In genomic region chr6:85451586-85452306, GRCh38 we compare ENCODE assay signal across 11 cellular contexts. TPM values are rescaled to one million over a fixed set of nuclear protein-coding genes. Genes with fewer than 3 reads are reported as not detected.
DNase-seq lines count a peak whose midpoint lies in the region; ATAC-seq, FAIRE-seq and TF ChIP-seq lines count a peak whose summit lies in the region.
"Had no signal": no experiment of that assay in that cellular context is flagged by ENCODE, and none has a peak within 500 bp of the region (broad histone marks: within the 10 kb centered on the region; RNA-seq: fewer than 3 reads in every experiment).

No MANE protein-coding gene starts in this region.

- H3K9me2 ChIP-seq in SK-N-SH: no peaks in the 10 kb centered on the region

- peaks cover 63% of the 10 kb centered on the region for H3K4me1 Mint-ChIP-seq in activated CD8-positive, alpha-beta T cell treated with anti-CD3 and anti-CD28 coated beads for 36 hours (ENCODE audit: low read depth)
- H3K4me1 Mint-ChIP-seq in stimulated activated memory B cell treated with anti-CD40 and anti-IgM and Interleukin-4, amounts not matched to agents 10 μg/mL and 1 μg/mL and 100 μg/mL, for 72 hours: peaks cover 80% of the 10 kb centered on the region

- peaks cover 20% of the 10 kb centered on the region; the same call in 1 of the 2 replicates for H4K20me1 ChIP-seq in SK-N-SH (ENCODE audit: insufficient read depth)

- H3K79me2 ChIP-seq in SK-N-SH (ENCODE audit: insufficient read depth): peaks cover 100% of the 10 kb centered on the region

- CTCF ChIA-PET in SK-N-SH (lab: Yijun Ruan, JAX): interaction anchor here (0.8 to 4.2 kb wide), 4 partner anchors 31 to 129 kb away, joined by 3 to 11 read pairs (median 3); no protein-coding TSS in a partner anchor
- CTCF ChIA-PET in activated CD8-positive, alpha-beta T cell treated with anti-CD3 and anti-CD28 coated beads for 36 hours (lab: Charles Lee): interaction anchor here (0.6 to 24.4 kb wide), 12 partner anchors 11 to 218 kb away, joined by 3 to 364 read pairs (median 4); no protein-coding TSS in a partner anchor

- peak overlapping the region; percentile 92 for H3K4me2 ChIP-seq in SK-N-SH

- peaks cover 13% of the 10 kb centered on the region for H3K36me3 Mint-ChIP-seq in activated CD8-positive, alpha-beta T cell treated with anti-CD3 and anti-CD28 coated beads for 36 hours (ENCODE audit: low read depth)
- H3K36me3 Mint-ChIP-seq in stimulated activated memory B cell treated with anti-CD40 and anti-IgM and Interleukin-4, amounts not matched to agents 10 μg/mL and 1 μg/mL and 100 μg/mL, for 72 hours: no peaks in the 10 kb centered on the region

- H3K4me1 ChIP-seq in SK-N-SH (ENCODE audit: control insufficient read depth in 1 of 2, insufficient read depth in 2 of 2, low read depth in 1 of 2, low read length in 1 of 2): peaks cover 10 to 13% of the 10 kb centered on the region in 2 experiments; a peak in 3 of 4 replicates

- no peak overlapping the region for H2AFZ ChIP-seq in SK-N-SH (ENCODE audit: low read depth)

- ATAC-seq in SK-N-SH treated with all-trans-retinoic acid at 6 μM for 48 hours: no peak
- no peak for ATAC-seq in activated CD8-positive, alpha-beta T cell treated with anti-CD3 and anti-CD28 coated beads for 36 hours
- ATAC-seq in stimulated activated memory B cell treated with anti-CD40 and anti-IgM and Interleukin-4, amounts not matched to agents 10 μg/mL and 1 μg/mL and 100 μg/mL, for 72 hours: no peak

- H3F3A ChIP-seq in SK-N-SH (replicated peaks; ENCODE audit: insufficient read depth): peaks cover 48% of the 10 kb centered on the region

- no peak for TF ChIP-seq RAD21 in SK-N-SH (IDR thresholded peaks at IDR 0.05; ENCODE audit: low read length)

- H3K27me3 ChIP-seq in SK-N-SH (ENCODE audit: insufficient read depth): no peaks in the 10 kb centered on the region

- 6% methylated on average over 4 of the region's 4 CpGs for WGBS in SK-N-SH (ENCODE audit: low lambda C conversion rate)

- peak overlapping the region; percentile 91 for H3K4me3 Mint-ChIP-seq in activated CD8-positive, alpha-beta T cell treated with anti-CD3 and anti-CD28 coated beads for 36 hours
- H3K4me3 Mint-ChIP-seq in stimulated activated memory B cell treated with anti-CD40 and anti-IgM and Interleukin-4, amounts not matched to agents 10 μg/mL and 1 μg/mL and 100 μg/mL, for 72 hours: peak overlapping the region; percentile 93

- no peaks in the 10 kb centered on the region for H3K27me3 Mint-ChIP-seq in activated CD8-positive, alpha-beta T cell treated with anti-CD3 and anti-CD28 coated beads for 36 hours
- no peaks in the 10 kb centered on the region for H3K27me3 Mint-ChIP-seq in stimulated activated memory B cell treated with anti-CD40 and anti-IgM and Interleukin-4, amounts not matched to agents 10 μg/mL and 1 μg/mL and 100 μg/mL, for 72 hours

- H3K9me3 ChIP-seq in SK-N-SH: no peaks in the 10 kb centered on the region

- H3K36me3 ChIP-seq in SK-N-SH (replicated peaks in 1 of 2; ENCODE audit: control insufficient read depth in 1 of 2, insufficient read depth in 2 of 2, low read length in 1 of 2): peaks cover 16 to 44% of the 10 kb centered on the region in 2 experiments

- no peaks in the 10 kb centered on the region for H3K9me3 Mint-ChIP-seq in activated CD8-positive, alpha-beta T cell treated with anti-CD3 and anti-CD28 coated beads for 36 hours
- no peaks in the 10 kb centered on the region for H3K9me3 Mint-ChIP-seq in stimulated activated memory B cell treated with anti-CD40 and anti-IgM and Interleukin-4, amounts not matched to agents 10 μg/mL and 1 μg/mL and 100 μg/mL, for 72 hours

- H3K9ac ChIP-seq in SK-N-SH: peak overlapping the region; percentile 99

- DNase-seq in SK-N-SH (no peak), fibroblast of villous mesenchyme (ENCODE audit: low read depth) (peak; percentile 57), RKO (ENCODE audit: low spot score) (no peak), SIG-M5 treated with dmso at 0.1 percent for 504 hours (lab: John Stamatoyannopoulos, UW; ENCODE audit: unreplicated experiment) (no peak), urothelium cell line (ENCODE audit: low spot score) (no peak)
- no peak for DNase-seq in activated CD8-positive, alpha-beta T cell treated with anti-CD3 and anti-CD28 coated beads for 36 hours
- DNase-seq: activated CD4-positive, CD25-positive, alpha-beta regulatory T cell had no signal

- TF ChIP-seq CTCF in SK-N-SH (IDR thresholded peaks at IDR 0.05) (no peak), fibroblast of villous mesenchyme (IDR thresholded peaks at IDR 0.05; ENCODE audit: insufficient read depth, low read depth, low read length) (no peak)
- no peak for TF ChIP-seq CTCF in activated CD8-positive, alpha-beta T cell treated with anti-CD3 and anti-CD28 coated beads for 36 hours (IDR thresholded peaks at IDR 0.05)

- FAIRE-seq in urothelium cell line (lab: Jason Lieb, UNC): no peak

- peak overlapping the region; percentile 81 to 87; a peak in 3 of 4 replicates for H3K4me3 ChIP-seq in SK-N-SH (ENCODE audit: low read depth in 2 of 2, low read length in 1 of 2)
- peak overlapping the region; percentile 69 for H3K4me3 ChIP-seq in fibroblast of villous mesenchyme (ENCODE audit: low read depth, low read length)

- H3K27ac ChIP-seq in SK-N-SH (ENCODE audit: low read depth in 2 of 2, low read length in 1 of 2): peak overlapping the region; percentile 80 to 100
- H3K27ac ChIP-seq: 22Rv1 had no signal

- H3K27ac Mint-ChIP-seq in activated CD8-positive, alpha-beta T cell treated with anti-CD3 and anti-CD28 coated beads for 36 hours: peak overlapping the region; percentile 96
- H3K27ac Mint-ChIP-seq in stimulated activated memory B cell treated with anti-CD40 and anti-IgM and Interleukin-4, amounts not matched to agents 10 μg/mL and 1 μg/mL and 100 μg/mL, for 72 hours: peak overlapping the region; percentile 90

- POLR2A ChIA-PET in SK-N-SH (lab: Yijun Ruan, JAX): no interaction called here
- POLR2A ChIA-PET in activated CD8-positive, alpha-beta T cell treated with anti-CD3 and anti-CD28 coated beads for 36 hours (lab: Charles Lee): interaction anchor here (0.7 to 6.8 kb wide), 7 partner anchors 8 to 226 kb away, joined by 3 to 89 read pairs (median 8); partner anchors contain the start of gene SYNCRIP

- no peak for TF ChIP-seq EP300 in SK-N-SH (IDR thresholded peaks at IDR 0.05; ENCODE audit: borderline replicate concordance in 1 of 2, low read depth in 1 of 2, low read length in 1 of 2)

- intact Hi-C loops in activated CD8-positive, alpha-beta T cell treated with anti-CD3 and anti-CD28 coated beads for 36 hours (cut with micrococcal nuclease): loop anchor here (10.0 kb wide), 1 partner anchor 143 kb away; the partner anchor contains the start of gene SNX14

TF ChIP-seq in SK-N-SH, 30 proteins besides CTCF, POLR2A, EP300 and RAD21 (continues in another document):
- TF ChIP-seq, protein P1, sequence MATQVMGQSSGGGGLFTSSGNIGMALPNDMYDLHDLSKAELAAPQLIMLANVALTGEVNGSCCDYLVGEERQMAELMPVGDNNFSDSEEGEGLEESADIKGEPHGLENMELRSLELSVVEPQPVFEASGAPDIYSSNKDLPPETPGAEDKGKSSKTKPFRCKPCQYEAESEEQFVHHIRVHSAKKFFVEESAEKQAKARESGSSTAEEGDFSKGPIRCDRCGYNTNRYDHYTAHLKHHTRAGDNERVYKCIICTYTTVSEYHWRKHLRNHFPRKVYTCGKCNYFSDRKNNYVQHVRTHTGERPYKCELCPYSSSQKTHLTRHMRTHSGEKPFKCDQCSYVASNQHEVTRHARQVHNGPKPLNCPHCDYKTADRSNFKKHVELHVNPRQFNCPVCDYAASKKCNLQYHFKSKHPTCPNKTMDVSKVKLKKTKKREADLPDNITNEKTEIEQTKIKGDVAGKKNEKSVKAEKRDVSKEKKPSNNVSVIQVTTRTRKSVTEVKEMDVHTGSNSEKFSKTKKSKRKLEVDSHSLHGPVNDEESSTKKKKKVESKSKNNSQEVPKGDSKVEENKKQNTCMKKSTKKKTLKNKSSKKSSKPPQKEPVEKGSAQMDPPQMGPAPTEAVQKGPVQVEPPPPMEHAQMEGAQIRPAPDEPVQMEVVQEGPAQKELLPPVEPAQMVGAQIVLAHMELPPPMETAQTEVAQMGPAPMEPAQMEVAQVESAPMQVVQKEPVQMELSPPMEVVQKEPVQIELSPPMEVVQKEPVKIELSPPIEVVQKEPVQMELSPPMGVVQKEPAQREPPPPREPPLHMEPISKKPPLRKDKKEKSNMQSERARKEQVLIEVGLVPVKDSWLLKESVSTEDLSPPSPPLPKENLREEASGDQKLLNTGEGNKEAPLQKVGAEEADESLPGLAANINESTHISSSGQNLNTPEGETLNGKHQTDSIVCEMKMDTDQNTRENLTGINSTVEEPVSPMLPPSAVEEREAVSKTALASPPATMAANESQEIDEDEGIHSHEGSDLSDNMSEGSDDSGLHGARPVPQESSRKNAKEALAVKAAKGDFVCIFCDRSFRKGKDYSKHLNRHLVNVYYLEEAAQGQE (IDR thresholded peaks at IDR 0.05; ENCODE audit: low read depth, low read length): no peak

TF ChIP-seq in SK-N-SH treated with all-trans-retinoic acid at 6 μM for 48 hours, 23 proteins besides CTCF, POLR2A, EP300 and RAD21 (continues in another document):
- no peak for TF ChIP-seq OSR1 (CRISPR knock-in tag; IDR thresholded peaks at IDR 0.05)
- TF ChIP-seq CSDC2 (CRISPR knock-in tag; IDR thresholded peaks at IDR 0.05): no peak
- TF ChIP-seq SNAI2 (CRISPR knock-in tag; IDR thresholded peaks at IDR 0.05): no peak
- TF ChIP-seq PPARA (CRISPR knock-in tag; IDR thresholded peaks at IDR 0.05; ENCODE audit: borderline replicate concordance): no peak
- TF ChIP-seq ISL1 (CRISPR knock-in tag; IDR thresholded peaks at IDR 0.05): no peak
- no peak for TF ChIP-seq ARNTL (CRISPR knock-in tag; IDR thresholded peaks at IDR 0.05; ENCODE audit: borderline replicate concordance, low read depth)
- TF ChIP-seq ESRRG (CRISPR knock-in tag; IDR thresholded peaks at IDR 0.05): no peak
- TF ChIP-seq, protein P2, sequence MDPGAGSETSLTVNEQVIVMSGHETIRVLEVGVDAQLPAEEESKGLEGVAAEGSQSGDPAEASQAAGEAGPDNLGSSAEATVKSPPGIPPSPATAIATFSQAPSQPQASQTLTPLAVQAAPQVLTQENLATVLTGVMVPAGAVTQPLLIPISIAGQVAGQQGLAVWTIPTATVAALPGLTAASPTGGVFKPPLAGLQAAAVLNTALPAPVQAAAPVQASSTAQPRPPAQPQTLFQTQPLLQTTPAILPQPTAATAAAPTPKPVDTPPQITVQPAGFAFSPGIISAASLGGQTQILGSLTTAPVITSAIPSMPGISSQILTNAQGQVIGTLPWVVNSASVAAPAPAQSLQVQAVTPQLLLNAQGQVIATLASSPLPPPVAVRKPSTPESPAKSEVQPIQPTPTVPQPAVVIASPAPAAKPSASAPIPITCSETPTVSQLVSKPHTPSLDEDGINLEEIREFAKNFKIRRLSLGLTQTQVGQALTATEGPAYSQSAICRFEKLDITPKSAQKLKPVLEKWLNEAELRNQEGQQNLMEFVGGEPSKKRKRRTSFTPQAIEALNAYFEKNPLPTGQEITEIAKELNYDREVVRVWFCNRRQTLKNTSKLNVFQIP (CRISPR knock-in tag; IDR thresholded peaks at IDR 0.05; ENCODE audit: borderline replicate concordance, low read depth): no peak

RNA-seq across cellular contexts. Expression of gene NT5E, which starts 1.9 kb away (rescaled TPM):
- 443 and 528 TPM in 2 replicates for polyA plus RNA-seq in SK-N-SH (2012; rRNA removed)
- polyA plus RNA-seq in SK-N-SH (2012; cell fraction: cytosol; rRNA removed): 569 and 615 TPM in 2 replicates
- polyA plus RNA-seq in SK-N-SH (2012; cell fraction: nucleus; rRNA removed): 256 and 330 TPM in 2 replicates
- total RNA-seq in activated CD8-positive, alpha-beta T cell treated with anti-CD3 and anti-CD28 coated beads for 36 hours: 1 to 10 TPM; 5.2 to 6.7 TPM
- 345 and 593 TPM in 2 replicates for total RNA-seq in fibroblast of villous mesenchyme
- polyA plus RNA-seq: neural cell had no signal

Comparison
In these comparisons a context has a peak if more than half of its experiments do, and no peak if none do; other contexts are left out.
1. RNA of gene NT5E, which starts 1.9 kb away (total RNA-seq): 345 to 593 TPM in fibroblast of villous mesenchyme; 5.2 to 6.7 TPM in activated CD8-positive, alpha-beta T cell treated with anti-CD3 and anti-CD28 coated beads for 36 hours; every median in the first group is over 10 times any median in the second.